Comparison of ENCODE assay signal across 23 cellular contexts in genomic region chr3:29293371-29293770, GRCh38. TPM values are rescaled to one million over a fixed set of nuclear protein-coding genes. Genes with fewer than 3 reads are reported as not detected.
DNase-seq lines count a peak whose midpoint lies in the region; ATAC-seq and TF ChIP-seq lines count a peak whose summit lies in the region.
"Had no signal": no experiment of that assay in that cellular context is flagged by ENCODE, and none has a peak within 500 bp of the region (broad histone marks: within the 10 kb centered on the region; RNA-seq: fewer than 3 reads in every experiment).

No MANE protein-coding gene starts in this region.

- H3F3A ChIP-seq in OCI-LY1 (ENCODE audit: insufficient read depth, low read length), result no peaks in the 10 kb centered on the region

- WGBS in body of pancreas, 2 donors, result 36 to 69% methylated on average over 2 of the region's 2 CpGs

- H3K4me2 ChIP-seq in OCI-LY1 (ENCODE audit: low read length), result peak overlapping the region; percentile 47
- H3K4me2 ChIP-seq: A549, BLaER1 had no signal

- TF ChIP-seq CTCF in OCI-LY1 (IDR thresholded peaks at IDR 0.05; ENCODE audit: low read length), result no peak
- no peak for TF ChIP-seq CTCF in fibroblast of villous mesenchyme (IDR thresholded peaks at IDR 0.05; ENCODE audit: insufficient read depth, low read depth, low read length)
- TF ChIP-seq CTCF in body of pancreas (IDR thresholded peaks at IDR 0.05), result no peak

- no peak for ATAC-seq in body of pancreas
- ATAC-seq: A549, K562, Right ventricle myocardium inferior had no signal

- H3K36me3 ChIP-seq in OCI-LY1 (ENCODE audit: insufficient read depth, low read length), result peaks cover 18% of the 10 kb centered on the region; the same call in 1 of the 2 replicates
- no peaks in the 10 kb centered on the region for H3K36me3 ChIP-seq in subcutaneous abdominal adipose tissue (ENCODE audit: control insufficient read depth in 5 of 5, insufficient read depth in 5 of 5, low read length in 5 of 5)
- no peaks in the 10 kb centered on the region for H3K36me3 ChIP-seq in body of pancreas (replicated peaks in 1 of 2; ENCODE audit: insufficient read depth in 1 of 2, low read depth in 2 of 2)
- H3K36me3 ChIP-seq: BLaER1 had no signal

- H3K4me3 ChIP-seq in OCI-LY1 (ENCODE audit: low read depth, low read length, poor library complexity, severe bottlenecking) (peak overlapping the region; percentile 11), fibroblast of villous mesenchyme (ENCODE audit: low read depth, low read length) (no peak overlapping the region), subcutaneous abdominal adipose tissue (ENCODE audit: low read depth in 1 of 5, low read length in 5 of 5) (peak overlapping the region in 1 of 5 donors; percentile 25), body of pancreas (no peak overlapping the region)
- H3K4me3 ChIP-seq: A549, BLaER1, K562, SJSA1 had no signal

- peak; percentile 62 for DNase-seq in EH (ENCODE audit: low read depth)
- DNase-seq in fibroblast of villous mesenchyme (ENCODE audit: low read depth), result peak; percentile 49
- no peak for DNase-seq in NCI-H2029 treated with DMSO at 0.1 percent for 48 hours (lab: John Stamatoyannopoulos, UW)
- no peak for DNase-seq in body of pancreas
- DNase-seq in activated CD4-positive, alpha-beta T cell treated with anti-CD3 and anti-CD28 coated beads, Interleukin-2, amount 50 U/mL, for 48 hours, result no peak
- DNase-seq: Calu3; CD4-positive, alpha-beta memory T cell; DMS153; GOT3; NCI-H1092; NCI-H1436 treated with DMSO at 0.1 percent for 48 hours; NCI-H1930; NCI-H226; NCI-H510A treated with DMSO at 0.1 percent for 48 hours; NCI-H774; NK-92 treated with Interleukin-12 subunit alpha and Interleukin-12 subunit beta, amount 100 ng/mL, for 24 hours had no signal

- H3K9me3 ChIP-seq in OCI-LY1 (ENCODE audit: low read length), result no peaks in the 10 kb centered on the region
- no peaks in the 10 kb centered on the region for H3K9me3 ChIP-seq in subcutaneous abdominal adipose tissue (ENCODE audit: control insufficient read depth in 5 of 5, low read length in 5 of 5)
- H3K9me3 ChIP-seq in body of pancreas, result no peaks in the 10 kb centered on the region
- H3K9me3 ChIP-seq: A549, BLaER1, SJSA1 had no signal

- H4K20me1 ChIP-seq in OCI-LY1 (ENCODE audit: insufficient read depth, low read length), result no peaks in the 10 kb centered on the region
- H4K20me1 ChIP-seq: BLaER1 had no signal

- H3K27ac ChIP-seq in OCI-LY1 (ENCODE audit: low read depth, low read length, poor library complexity, severe bottlenecking), result peak overlapping the region; percentile 63
- H3K27ac ChIP-seq in subcutaneous abdominal adipose tissue (ENCODE audit: low read depth, low read length), result peak overlapping the region; percentile 90
- H3K27ac ChIP-seq in body of pancreas, result no peak overlapping the region
- H3K27ac ChIP-seq: A549, BLaER1, SJSA1 had no signal

- H3K4me1 ChIP-seq in OCI-LY1 (ENCODE audit: insufficient read depth, low read length, severe bottlenecking) (peaks cover 91% of the 10 kb centered on the region), subcutaneous abdominal adipose tissue (ENCODE audit: control insufficient read depth in 5 of 5, insufficient read depth in 5 of 5, low read length in 5 of 5) (peaks cover 0 to 71% (median 59%) of the 10 kb centered on the region in 5 donors), body of pancreas (peaks cover 16% of the 10 kb centered on the region)
- H3K4me1 ChIP-seq: BLaER1 had no signal

- H3K27me3 ChIP-seq in OCI-LY1 (ENCODE audit: insufficient read depth, low read length) (no peaks in the 10 kb centered on the region), subcutaneous abdominal adipose tissue (ENCODE audit: control insufficient read depth in 5 of 5, insufficient read depth in 4 of 5, low read length in 5 of 5) (no peaks in the 10 kb centered on the region), body of pancreas (no peaks in the 10 kb centered on the region)
- H3K27me3 ChIP-seq: BLaER1, SJSA1 had no signal

- peaks cover 42% of the 10 kb centered on the region for H3K79me2 ChIP-seq in OCI-LY1 (ENCODE audit: insufficient read depth, low read length)

- intact Hi-C loops in body of pancreas (cut with DNase I), result no loop called here

- H3K9me2 ChIP-seq in OCI-LY1 (ENCODE audit: low read depth, low read length), result no peaks in the 10 kb centered on the region

- TF ChIP-seq POLR2A in body of pancreas (IDR thresholded peaks at IDR 0.05), result no peak

- no peak overlapping the region for H2AFZ ChIP-seq in OCI-LY1 (ENCODE audit: low read length)

- H3K9ac ChIP-seq in OCI-LY1 (ENCODE audit: low read length), result peak overlapping the region; percentile 7; the same call in 1 of the 2 replicates
- H3K9ac ChIP-seq in subcutaneous abdominal adipose tissue (ENCODE audit: low read length in 5 of 5), result no peak overlapping the region
- H3K9ac ChIP-seq: BLaER1 had no signal

RNA-seq across cellular contexts. Expression of gene RBMS3, which starts 12.5 kb away (rescaled TPM):
- 64.1 and 85.9 TPM in 2 replicates for total RNA-seq in fibroblast of villous mesenchyme
- total RNA-seq in body of pancreas, result 10 to 100 TPM; 17.4 to 29.7 TPM

Comparison
In these comparisons a context has a peak if more than half of its experiments do, and no peak if none do; other contexts are left out.
1. DNase-seq: peak in EH (single experiment) and fibroblast of villous mesenchyme (single experiment); none in NCI-H2029 treated with DMSO at 0.1 percent for 48 hours (single experiment), body of pancreas (0 of 4) and activated CD4-positive, alpha-beta T cell treated with anti-CD3 and anti-CD28 coated beads, Interleukin-2, amount 50 U/mL, for 48 hours (0 of 2).
2. H3K27ac ChIP-seq: peak in OCI-LY1 (single experiment) and subcutaneous abdominal adipose tissue (single experiment); none in body of pancreas (0 of 4).